Comparison of ENCODE assay signal across 27 cellular contexts in genomic region chr6:143684484-143684883, GRCh38.
"Had no signal": no experiment of that assay in that cellular context is flagged by ENCODE, and none has a peak within 500 bp of the region (broad histone marks: within the 10 kb centered on the region; RNA-seq: fewer than 3 reads in every experiment).

No MANE protein-coding gene starts in this region.

- FAIRE-seq: keratinocyte, urothelium cell line had no signal

- H3K4me3 Mint-ChIP-seq: naive thymus-derived CD8-positive, alpha-beta T cell; nephron progenitor cell; type B pancreatic cell had no signal

- H3K27me3 ChIP-seq: gastrocnemius medialis, right atrium auricular region, stomach, tibial artery had no signal

- H3K36me3 ChIP-seq: gastrocnemius medialis, left ventricle myocardium inferior, lower lobe of right lung, prostate gland, right atrium auricular region, stomach, tibial artery had no signal

- H3K27ac Mint-ChIP-seq: naive thymus-derived CD8-positive, alpha-beta T cell; nephron progenitor cell; type B pancreatic cell had no signal

- H3K4me2 ChIP-seq: smooth muscle cell had no signal

- H3K4me3 ChIP-seq: coronary artery, gastrocnemius medialis, left ventricle myocardium inferior, lower lobe of right lung, prostate gland, right atrium auricular region, smooth muscle cell, stomach, tibial artery had no signal

- ATAC-seq: esophagus mucosa; gastrocnemius medialis; naive thymus-derived CD8-positive, alpha-beta T cell; sciatic nerve had no signal

- DNase-seq: dermis blood vessel endothelial cell; effector memory CD4-positive, alpha-beta T cell; foreskin fibroblast; gastrocnemius medialis; head of caudate nucleus; left ventricle myocardium inferior; lower lobe of right lung; naive thymus-derived CD8-positive, alpha-beta T cell; nephron progenitor cell; nucleus accumbens; stimulated activated CD4-positive, alpha-beta T cell treated with anti-CD3 and anti-CD28 coated beads, Interleukin-12 subunit alpha, Interleukin-12 subunit beta, amount 100 ng/mL, for 4 hours; stimulated activated CD4-positive, alpha-beta T cell treated with anti-CD3 and anti-CD28 coated beads, Interleukin-1b, Interleukin-23, amount 100 ng/mL, for 48 hours; stimulated activated CD4-positive, alpha-beta T cell treated with anti-CD3 and anti-CD28 coated beads, Interleukin-4, amount 100 ng/mL, for 1 hour; stimulated activated CD8-positive, alpha-beta memory T cell treated with anti-CD3 and anti-CD28 coated beads, Interleukin-4, amount 100 ng/mL, for 48 hours; stimulated activated naive CD4-positive, alpha-beta T cell treated with Interleukin-2 at 50 U/mL for 16 hours; stomach; tibial artery had no signal

- H3K27ac ChIP-seq: epithelial cell of prostate, gastrocnemius medialis, left ventricle myocardium inferior, lower lobe of right lung, prostate gland, right atrium auricular region, stomach had no signal

- H3K27me3 Mint-ChIP-seq: type B pancreatic cell had no signal

- H3K4me1 ChIP-seq: prostate gland had no signal

- H3K9me3 ChIP-seq: gastrocnemius medialis, prostate gland, tibial artery had no signal
